ENCODE assay signal across 12 cellular contexts in the genomic region with DNA sequence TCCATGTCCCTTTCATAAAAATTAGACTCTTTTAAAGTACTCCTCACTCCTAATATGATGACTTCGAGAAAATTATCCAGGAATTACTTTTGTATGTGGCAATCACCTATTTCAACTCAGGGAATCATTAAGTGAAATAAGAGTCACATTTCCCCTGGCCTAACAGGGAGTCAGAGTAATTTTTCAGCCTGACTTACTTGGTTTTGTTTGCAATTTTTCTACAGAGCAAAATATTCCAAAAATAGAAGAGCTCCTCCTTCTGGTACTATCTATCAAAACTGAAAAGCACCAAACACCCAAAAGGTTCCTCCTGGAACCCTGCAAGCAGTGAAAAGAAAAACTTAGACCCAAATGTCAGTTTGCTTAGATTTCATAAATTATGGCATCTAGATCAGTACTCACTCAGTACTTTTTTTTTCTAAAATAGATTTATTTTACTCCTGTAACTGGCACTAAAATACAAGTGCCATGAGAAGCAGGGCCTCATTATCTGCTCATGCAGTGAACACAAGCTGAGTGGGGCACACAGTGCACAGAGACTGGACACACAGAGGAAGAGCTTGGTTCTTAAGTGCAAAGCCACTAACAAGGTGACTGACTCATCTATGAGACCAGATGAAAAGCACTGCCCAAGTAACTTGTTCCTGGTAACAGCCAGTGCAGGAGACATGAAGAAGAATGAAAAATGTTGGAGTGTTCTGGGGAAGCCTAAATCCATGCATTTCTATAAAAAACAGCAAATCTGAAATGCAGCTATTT. TPM values are rescaled to one million over a fixed set of nuclear protein-coding genes. Genes with fewer than 3 reads are reported as not detected.
DNase-seq lines count a peak whose midpoint lies in the region; ATAC-seq and TF ChIP-seq lines count a peak whose summit lies in the region.
"Had no signal": no experiment of that assay in that cellular context is flagged by ENCODE, and none has a peak within 500 bp of the region (broad histone marks: within the 10 kb centered on the region; RNA-seq: fewer than 3 reads in every experiment).

No MANE protein-coding gene starts in this region.

- H2BK120ac ChIP-seq in mesenchymal stem cell (ENCODE audit: low read depth, low read length) = no peak overlapping the region

- peaks cover 5 to 77% of the 10 kb centered on the region in 2 experiments for H3K36me3 ChIP-seq in mesenchymal stem cell (ENCODE audit: control insufficient read depth in 1 of 2, insufficient read depth in 2 of 2, low read depth in 1 of 2, low read length in 2 of 2)
- H3K36me3 ChIP-seq: colonic mucosa had no signal

- H4K91ac ChIP-seq in mesenchymal stem cell (ENCODE audit: low read length) = no peak overlapping the region

- no peak overlapping the region for H2AK5ac ChIP-seq in mesenchymal stem cell (ENCODE audit: low read length, severe bottlenecking)

- H3K4ac ChIP-seq in mesenchymal stem cell (ENCODE audit: low read depth in 1 of 2, low read length in 2 of 2) = no peak overlapping the region

- no peak overlapping the region for H3K23ac ChIP-seq in mesenchymal stem cell (ENCODE audit: low read length in 2 of 2)

- peaks cover 3% of the 10 kb centered on the region for H3K4me1 ChIP-seq in mesenchymal stem cell (ENCODE audit: control insufficient read depth, insufficient read depth, low read depth, low read length)

- DNase-seq in EH (ENCODE audit: low read depth) (peak; percentile 9), cardiac fibroblast (ENCODE audit: low read depth in 2 of 2) (peak; percentile 34 to 46), mesenchymal stem cell (no peak)
- DNase-seq in stimulated activated CD4-positive, alpha-beta T cell treated with anti-CD3 and anti-CD28 coated beads, Interleukin-4, amount 100 ng/mL, for 1 hour = no peak
- DNase-seq: colonic mucosa; hypothalamus; naive thymus-derived CD4-positive, alpha-beta T cell; NCI-H510A; T-cell had no signal

- no peak for ATAC-seq in HG03432 (IDR thresholded peaks at IDR 0.05; ENCODE audit: unreplicated experiment)
- no peak for ATAC-seq in HG02798 (IDR thresholded peaks at IDR 0.05; ENCODE audit: poor library complexity, unreplicated experiment)
- ATAC-seq: naive thymus-derived CD4-positive, alpha-beta T cell; T-cell had no signal

- peak; percentile 14 for TF ChIP-seq CTCF in cardiac fibroblast (IDR thresholded peaks at IDR 0.05; ENCODE audit: low read depth, low read length)

- peak overlapping the region; percentile 50 for H3K9ac ChIP-seq in mesenchymal stem cell (ENCODE audit: low read length)

- H3K4me3 ChIP-seq in cardiac fibroblast (replicated peaks in 1 of 2; ENCODE audit: low read depth in 2 of 2, low read length in 2 of 2) (no peak overlapping the region), mesenchymal stem cell (ENCODE audit: insufficient read depth in 1 of 2, low read depth in 1 of 2, low read length in 2 of 2) (no peak overlapping the region)
- H3K4me3 ChIP-seq: colonic mucosa had no signal

- H2BK12ac ChIP-seq in mesenchymal stem cell (ENCODE audit: low read length in 2 of 2) = no peak overlapping the region

- no peak overlapping the region for H2BK5ac ChIP-seq in mesenchymal stem cell (ENCODE audit: low read depth, low read length, poor library complexity, severe bottlenecking)

- 80% methylated on average over 1 of the region's 1 CpG for WGBS in mesenchymal stem cell

- TF ChIP-seq EP300 in Ishikawa (IDR thresholded peaks at IDR 0.05; ENCODE audit: borderline replicate concordance) = no peak

- H3K14ac ChIP-seq in mesenchymal stem cell (ENCODE audit: low read length in 2 of 2) = no peak overlapping the region

- no peak overlapping the region for H4K8ac ChIP-seq in mesenchymal stem cell (ENCODE audit: low read length)

- no peak overlapping the region for H3K18ac ChIP-seq in mesenchymal stem cell (ENCODE audit: low read depth in 1 of 2, low read length in 2 of 2)

- H3K9me3 ChIP-seq in mesenchymal stem cell (ENCODE audit: control insufficient read depth, low read length) = no peaks in the 10 kb centered on the region
- H3K9me3 ChIP-seq: colonic mucosa had no signal

- no peak overlapping the region for H2BK15ac ChIP-seq in mesenchymal stem cell (ENCODE audit: low read depth, poor library complexity, severe bottlenecking)

- no peak overlapping the region for H3K27ac ChIP-seq in mesenchymal stem cell (ENCODE audit: low read length, poor library complexity, severe bottlenecking)
- H3K27ac ChIP-seq: colonic mucosa had no signal

- no peak overlapping the region for H2AFZ ChIP-seq in mesenchymal stem cell (ENCODE audit: low read depth, low read length)

- peak; percentile 25; the same call in 1 of the 2 replicates for TF ChIP-seq RAD21 in Ishikawa (IDR thresholded peaks at IDR 0.05; ENCODE audit: low read depth)

- no peaks in the 10 kb centered on the region for H3K27me3 ChIP-seq in mesenchymal stem cell (ENCODE audit: control insufficient read depth in 1 of 2, insufficient read depth in 1 of 2, low read length in 2 of 2)
- H3K27me3 ChIP-seq: colonic mucosa had no signal

- H3K4me2 ChIP-seq in mesenchymal stem cell (ENCODE audit: low read length, poor library complexity, severe bottlenecking) = no peak overlapping the region

- no peaks in the 10 kb centered on the region for H3K79me1 ChIP-seq in mesenchymal stem cell (replicated peaks; ENCODE audit: low read length, poor library complexity, severe bottlenecking)

TF ChIP-seq in Ishikawa, 13 proteins besides CTCF, POLR2A, EP300 and RAD21:
- TF ChIP-seq FOXM1 (IDR thresholded peaks at IDR 0.05; ENCODE audit: borderline replicate concordance, low read depth) (no peak), TCF12 (IDR thresholded peaks at IDR 0.05; ENCODE audit: low read depth) (no peak), NFIC (IDR thresholded peaks at IDR 0.05) (no peak), TEAD4 (IDR thresholded peaks at IDR 0.05) (no peak), YY1 (IDR thresholded peaks at IDR 0.05; ENCODE audit: low read depth) (no peak), EGR1 (IDR thresholded peaks at IDR 0.05) (no peak), TAF1 (IDR thresholded peaks at IDR 0.05; ENCODE audit: low read depth) (no peak), CREB1 (IDR thresholded peaks at IDR 0.05; ENCODE audit: low read depth) (no peak), ZBTB7A (IDR thresholded peaks at IDR 0.05; ENCODE audit: low read depth) (no peak)
- TF ChIP-seq, protein P1, sequence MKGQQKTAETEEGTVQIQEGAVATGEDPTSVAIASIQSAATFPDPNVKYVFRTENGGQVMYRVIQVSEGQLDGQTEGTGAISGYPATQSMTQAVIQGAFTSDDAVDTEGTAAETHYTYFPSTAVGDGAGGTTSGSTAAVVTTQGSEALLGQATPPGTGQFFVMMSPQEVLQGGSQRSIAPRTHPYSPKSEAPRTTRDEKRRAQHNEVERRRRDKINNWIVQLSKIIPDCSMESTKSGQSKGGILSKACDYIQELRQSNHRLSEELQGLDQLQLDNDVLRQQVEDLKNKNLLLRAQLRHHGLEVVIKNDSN (IDR thresholded peaks at IDR 0.05) = no peak
- TF ChIP-seq, protein P2, sequence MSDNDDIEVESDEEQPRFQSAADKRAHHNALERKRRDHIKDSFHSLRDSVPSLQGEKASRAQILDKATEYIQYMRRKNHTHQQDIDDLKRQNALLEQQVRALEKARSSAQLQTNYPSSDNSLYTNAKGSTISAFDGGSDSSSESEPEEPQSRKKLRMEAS (IDR thresholded peaks at IDR 0.05) = no peak
- TF ChIP-seq, protein P3, sequence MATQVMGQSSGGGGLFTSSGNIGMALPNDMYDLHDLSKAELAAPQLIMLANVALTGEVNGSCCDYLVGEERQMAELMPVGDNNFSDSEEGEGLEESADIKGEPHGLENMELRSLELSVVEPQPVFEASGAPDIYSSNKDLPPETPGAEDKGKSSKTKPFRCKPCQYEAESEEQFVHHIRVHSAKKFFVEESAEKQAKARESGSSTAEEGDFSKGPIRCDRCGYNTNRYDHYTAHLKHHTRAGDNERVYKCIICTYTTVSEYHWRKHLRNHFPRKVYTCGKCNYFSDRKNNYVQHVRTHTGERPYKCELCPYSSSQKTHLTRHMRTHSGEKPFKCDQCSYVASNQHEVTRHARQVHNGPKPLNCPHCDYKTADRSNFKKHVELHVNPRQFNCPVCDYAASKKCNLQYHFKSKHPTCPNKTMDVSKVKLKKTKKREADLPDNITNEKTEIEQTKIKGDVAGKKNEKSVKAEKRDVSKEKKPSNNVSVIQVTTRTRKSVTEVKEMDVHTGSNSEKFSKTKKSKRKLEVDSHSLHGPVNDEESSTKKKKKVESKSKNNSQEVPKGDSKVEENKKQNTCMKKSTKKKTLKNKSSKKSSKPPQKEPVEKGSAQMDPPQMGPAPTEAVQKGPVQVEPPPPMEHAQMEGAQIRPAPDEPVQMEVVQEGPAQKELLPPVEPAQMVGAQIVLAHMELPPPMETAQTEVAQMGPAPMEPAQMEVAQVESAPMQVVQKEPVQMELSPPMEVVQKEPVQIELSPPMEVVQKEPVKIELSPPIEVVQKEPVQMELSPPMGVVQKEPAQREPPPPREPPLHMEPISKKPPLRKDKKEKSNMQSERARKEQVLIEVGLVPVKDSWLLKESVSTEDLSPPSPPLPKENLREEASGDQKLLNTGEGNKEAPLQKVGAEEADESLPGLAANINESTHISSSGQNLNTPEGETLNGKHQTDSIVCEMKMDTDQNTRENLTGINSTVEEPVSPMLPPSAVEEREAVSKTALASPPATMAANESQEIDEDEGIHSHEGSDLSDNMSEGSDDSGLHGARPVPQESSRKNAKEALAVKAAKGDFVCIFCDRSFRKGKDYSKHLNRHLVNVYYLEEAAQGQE (IDR thresholded peaks at IDR 0.05; ENCODE audit: low read depth) = no peak

RNA-seq across cellular contexts. Expression of a gene that starts 28.7 kb away (rescaled TPM):
- 34.3 TPM for polyA plus RNA-seq in mesenchymal stem cell (2013, experiment 1 of 2)
- 35.9 TPM for polyA plus RNA-seq in mesenchymal stem cell (2013, experiment 2 of 2)

Comparison
In these comparisons a context has a peak if more than half of its experiments do, and no peak if none do; other contexts are left out.
1. DNase-seq: peak in EH (single experiment) and cardiac fibroblast (2 of 2); none in mesenchymal stem cell (single experiment) and stimulated activated CD4-positive, alpha-beta T cell treated with anti-CD3 and anti-CD28 coated beads, Interleukin-4, amount 100 ng/mL, for 1 hour (single experiment).